Comparison of ENCODE assay signal across 10 cellular contexts in the genomic region with DNA sequence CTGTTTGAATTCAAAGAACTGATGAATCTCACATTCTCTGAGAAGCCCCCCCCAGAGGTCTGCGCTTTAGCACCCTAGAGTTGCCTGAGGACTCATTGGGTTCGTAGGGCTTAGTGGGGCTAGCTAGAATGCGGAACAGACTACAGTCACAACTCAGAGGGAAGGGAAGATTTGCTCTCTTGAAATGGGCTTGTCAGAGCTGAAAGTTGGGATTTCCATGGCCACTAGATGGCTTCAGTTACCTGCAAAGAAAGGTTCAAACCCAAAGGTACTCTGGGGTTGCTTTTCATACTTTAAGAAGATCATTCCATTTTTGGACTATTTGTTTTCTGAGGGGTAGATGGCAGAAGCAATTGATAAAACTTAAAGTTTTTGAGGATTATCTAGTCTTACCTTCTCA.
DNase-seq lines count a peak whose midpoint lies in the region; ATAC-seq, FAIRE-seq and TF ChIP-seq lines count a peak whose summit lies in the region.
"Had no signal": no experiment of that assay in that cellular context is flagged by ENCODE, and none has a peak within 500 bp of the region (broad histone marks: within the 10 kb centered on the region; RNA-seq: fewer than 3 reads in every experiment).

No MANE protein-coding gene starts in this region.

- no peak overlapping the region for H4K12ac ChIP-seq in trophoblast cell (ENCODE audit: low read depth, low read length)

- TF ChIP-seq CTCF in bronchial epithelial cell (IDR thresholded peaks at IDR 0.05; ENCODE audit: insufficient read depth, low read length, severe bottlenecking) = peak; percentile 64

- H2BK120ac ChIP-seq in trophoblast cell (ENCODE audit: insufficient read depth, low read length, poor library complexity) = no peak overlapping the region

- no peak overlapping the region for H2AK5ac ChIP-seq in trophoblast cell (ENCODE audit: low read length)

- no peaks in the 10 kb centered on the region for H3K4me1 ChIP-seq in trophoblast cell (ENCODE audit: control insufficient read depth in 1 of 2, insufficient read depth in 2 of 2, low read length in 2 of 2)

- WGBS in trophoblast cell (ENCODE audit: extremely low coverage, insufficient coverage, insufficient read length) = no CpG with 5 or more reads among the region's 3 CpGs

- no peak overlapping the region for H4K8ac ChIP-seq in trophoblast cell (ENCODE audit: low read depth, low read length)

- H3K9ac ChIP-seq in trophoblast cell (ENCODE audit: low read length) = no peak overlapping the region

- no peak overlapping the region for H3K23ac ChIP-seq in trophoblast cell (ENCODE audit: low read length)

- H3K79me2 ChIP-seq in trophoblast cell (ENCODE audit: control insufficient read depth, insufficient read depth, low read length, poor library complexity) = no peaks in the 10 kb centered on the region

- no peak overlapping the region for H2BK12ac ChIP-seq in trophoblast cell (ENCODE audit: low read length)

- no peaks in the 10 kb centered on the region for H3K79me1 ChIP-seq in trophoblast cell (ENCODE audit: low read length)

- DNase-seq in DMS 273 (lab: John Stamatoyannopoulos, UW; ENCODE audit: unreplicated experiment) (peak; percentile 66), DMS 273 treated with DMSO at 0.1 percent for 48 hours (lab: John Stamatoyannopoulos, UW) (no peak), NCI-H2029 (lab: John Stamatoyannopoulos, UW) (peak; percentile 3), bronchial epithelial cell (ENCODE audit: low read depth) (peak; percentile 52), trophoblast cell (peak; percentile 4 to 45)
- DNase-seq in central memory CD4-positive, alpha-beta T cell = no peak
- DNase-seq: activated naive CD8-positive, alpha-beta T cell treated with anti-CD3 and anti-CD28 coated beads, Interleukin-2, amount 50 U/mL, for 24 hours had no signal

- H3K36me3 ChIP-seq in bronchial epithelial cell (ENCODE audit: control insufficient read depth, insufficient read depth, low read length) (no peaks in the 10 kb centered on the region), trophoblast cell (ENCODE audit: control insufficient read depth in 1 of 2, insufficient read depth in 2 of 2, low read length in 2 of 2) (no peaks in the 10 kb centered on the region)

- no peak overlapping the region for H3K14ac ChIP-seq in trophoblast cell (ENCODE audit: low read length)

- no peaks in the 10 kb centered on the region for H3K9me3 ChIP-seq in trophoblast cell (ENCODE audit: insufficient read depth, low read depth, low read length)

- no peak overlapping the region for H4K91ac ChIP-seq in trophoblast cell (ENCODE audit: low read depth, low read length)

- no peak for ATAC-seq in GM21447 (IDR thresholded peaks at IDR 0.05; ENCODE audit: unreplicated experiment)
- ATAC-seq in HG03175 (IDR thresholded peaks at IDR 0.05; ENCODE audit: unreplicated experiment) = no peak
- ATAC-seq: activated naive CD8-positive, alpha-beta T cell treated with anti-CD3 and anti-CD28 coated beads, Interleukin-2, amount 50 U/mL, for 24 hours had no signal

- no peak for FAIRE-seq in bronchial epithelial cell (lab: Jason Lieb, UNC)
- FAIRE-seq: A204.1 had no signal

- H3K4ac ChIP-seq in trophoblast cell (ENCODE audit: low read depth, low read length) = no peak overlapping the region

- H3K27me3 ChIP-seq in bronchial epithelial cell (ENCODE audit: control insufficient read depth, insufficient read depth, low read length) (no peaks in the 10 kb centered on the region), trophoblast cell (ENCODE audit: insufficient read depth, low read length) (no peaks in the 10 kb centered on the region)

- H2BK5ac ChIP-seq in trophoblast cell (ENCODE audit: low read depth, low read length, poor library complexity) = no peak overlapping the region

- H3K4me3 ChIP-seq in bronchial epithelial cell (ENCODE audit: low read depth, low read length) (no peak overlapping the region), trophoblast cell (ENCODE audit: low read depth, low read length) (no peak overlapping the region)

- H2AFZ ChIP-seq in trophoblast cell (ENCODE audit: insufficient read depth, low read length, poor library complexity) = no peak overlapping the region

- H3K27ac ChIP-seq in trophoblast cell (ENCODE audit: low read depth, low read length) = no peak overlapping the region

- H3K18ac ChIP-seq in trophoblast cell (ENCODE audit: low read length) = no peak overlapping the region

- no peak overlapping the region for H3K4me2 ChIP-seq in trophoblast cell (ENCODE audit: low read length)

Comparison
In these comparisons a context has a peak if more than half of its experiments do, and no peak if none do; other contexts are left out.
1. DNase-seq: peak in DMS 273 (single experiment), NCI-H2029 (single experiment), bronchial epithelial cell (single experiment) and trophoblast cell (2 of 2); none in DMS 273 treated with DMSO at 0.1 percent for 48 hours (single experiment) and central memory CD4-positive, alpha-beta T cell (single experiment).